In the genomic region with DNA sequence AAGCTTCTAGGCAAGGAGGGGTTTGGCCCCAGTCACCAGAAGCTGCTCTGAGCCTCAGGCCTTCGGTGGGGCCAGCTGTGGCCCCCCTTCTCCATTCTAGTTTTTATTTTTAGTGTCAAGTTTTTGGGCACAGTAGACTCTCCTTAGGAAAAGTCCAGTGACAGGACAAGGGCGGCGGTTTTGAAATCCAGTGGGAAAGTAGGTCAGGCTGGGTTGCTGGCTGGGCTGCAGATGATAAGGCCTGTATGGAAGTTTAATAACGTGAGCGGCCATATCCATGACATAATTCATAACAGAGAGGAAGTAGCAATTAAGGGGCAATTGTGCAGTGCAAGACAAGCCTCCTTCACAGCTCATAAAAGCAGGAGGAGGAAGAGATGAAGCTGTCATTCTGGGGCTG, we compare ENCODE assay signal across 37 cellular contexts.
"Had no signal": no experiment of that assay in that cellular context is flagged by ENCODE, and none has a peak within 500 bp of the region (broad histone marks: within the 10 kb centered on the region; RNA-seq: fewer than 3 reads in every experiment).

No MANE protein-coding gene starts in this region.

- H3K36me3 ChIP-seq: brain microvascular endothelial cell, esophagus squamous epithelium, gastroesophageal sphincter had no signal

- H3K27ac Mint-ChIP-seq: activated CD4-positive, alpha-beta memory T cell treated with anti-CD3 and anti-CD28 coated beads for 36 hours; activated CD4-positive, alpha-beta T cell treated with anti-CD3 and anti-CD28 coated beads for 36 hours; activated CD4-positive, alpha-beta T cell treated with anti-CD3 and anti-CD28 coated beads, Interleukin-2, amount 10 ng/mL, durations not matched to agents 24 days and 14 days; activated CD8-positive, alpha-beta memory T cell treated with anti-CD3 and anti-CD28 coated beads, Interleukin-2, amount 10 ng/mL, durations not matched to agents 7 days and 5 days; activated CD8-positive, alpha-beta T cell treated with anti-CD3 and anti-CD28 coated beads, Interleukin-2, amount 10 ng/mL, durations not matched to agents 7 days and 5 days; activated naive CD4-positive, alpha-beta T cell treated with anti-CD3 and anti-CD28 coated beads, Interleukin-2, amount 10 ng/mL, durations not matched to agents 7 days and 5 days; activated naive CD4-positive, alpha-beta T cell treated with anti-CD3 and anti-CD28 coated beads, Interleukin-2, amount 50 U/mL, for 72 hours; activated naive CD8-positive, alpha-beta T cell treated with anti-CD3 and anti-CD28 coated beads, Interleukin-2, amount 10 ng/mL, durations not matched to agents 7 days and 5 days; activated T-helper 1 cell treated with anti-CD3 and anti-CD28 coated beads, Interleukin-12 subunit alpha, Interleukin-12 subunit beta, Interleukin-2, Interleukin-4 antibody, amounts not matched to agents 30 ng/mL and 10 ng/mL and 1 ng/mL, durations not matched to agents 14 hours and 24 hours and 36 hours; activated T-helper 2 cell treated with anti-CD3 and anti-CD28 coated beads, Interferon-gamma antibody, Interleukin-2, Interleukin-4, amounts not matched to agents 10 μg/mL and 5 μg/mL and 100 μg/mL, durations not matched to agents 14 hours and 24 hours and 36 hours; effector memory CD8-positive, alpha-beta T cell; T-helper 17 cell; T-helper 2 cell treated with Interferon-gamma antibody and Interleukin-4, amounts not matched to agents 5 μg/mL and 100 μg/mL, for 36 hours had no signal

- DNase-seq: activated CD4-positive, alpha-beta memory T cell treated with anti-CD3 and anti-CD28 coated beads for 36 hours; activated CD4-positive, alpha-beta T cell treated with anti-CD3 and anti-CD28 coated beads for 36 hours; activated CD4-positive, alpha-beta T cell treated with anti-CD3 and anti-CD28 coated beads, Interleukin-2, amount 10 ng/mL, durations not matched to agents 24 days and 14 days; activated CD4-positive, CD25-positive, alpha-beta regulatory T cell; activated CD4-positive, CD25-positive, alpha-beta regulatory T cell treated with anti-CD3 and anti-CD28 coated beads, Interleukin-2, amount 50 U/mL, for 72 hours; activated CD8-positive, alpha-beta memory T cell treated with anti-CD3 and anti-CD28 coated beads, Interleukin-2, amount 10 ng/mL, durations not matched to agents 7 days and 5 days; activated CD8-positive, alpha-beta memory T cell treated with anti-CD3 and anti-CD28 coated beads, Interleukin-2, amount 50 U/mL, for 4 hours; activated CD8-positive, alpha-beta T cell treated with anti-CD3 and anti-CD28 coated beads, Interleukin-2, amount 10 ng/mL, durations not matched to agents 7 days and 5 days; activated gamma-delta T cell; activated naive CD4-positive, alpha-beta T cell; activated naive CD4-positive, alpha-beta T cell treated with anti-CD3 and anti-CD28 coated beads, Interleukin-2, amount 10 ng/mL, durations not matched to agents 7 days and 5 days; activated naive CD8-positive, alpha-beta T cell treated with anti-CD3 and anti-CD28 coated beads, Interleukin-2, amount 10 ng/mL, durations not matched to agents 7 days and 5 days; activated T-cell treated with anti-CD3 and anti-CD28 coated beads, Interleukin-2, amount 50 U/mL, for 1 hour; activated T-cell treated with anti-CD3 and anti-CD28 coated beads, Interleukin-2, amount 50 U/mL, for 48 hours; amniotic stem cell; anterior cingulate cortex; brain microvascular endothelial cell; caudate nucleus; cortex of kidney; dermis blood vessel endothelial cell; effector CD4-positive, alpha-beta T cell; effector memory CD8-positive, alpha-beta T cell; esophagus squamous epithelium; foreskin melanocyte; T-helper 1 cell; T-helper 17 cell; T1000 had no signal

- H3K27me3 ChIP-seq: brain microvascular endothelial cell, esophagus squamous epithelium, gastroesophageal sphincter had no signal

- H3K36me3 Mint-ChIP-seq: activated CD4-positive, alpha-beta memory T cell treated with anti-CD3 and anti-CD28 coated beads for 36 hours; activated naive CD4-positive, alpha-beta T cell treated with anti-CD3 and anti-CD28 coated beads, Interleukin-2, amount 10 ng/mL, durations not matched to agents 7 days and 5 days had no signal

- H3K27me3 Mint-ChIP-seq: activated CD4-positive, alpha-beta memory T cell treated with anti-CD3 and anti-CD28 coated beads for 36 hours; activated CD4-positive, alpha-beta T cell treated with anti-CD3 and anti-CD28 coated beads for 36 hours; activated CD4-positive, alpha-beta T cell treated with anti-CD3 and anti-CD28 coated beads, Interleukin-2, amount 10 ng/mL, durations not matched to agents 24 days and 14 days; activated CD8-positive, alpha-beta memory T cell treated with anti-CD3 and anti-CD28 coated beads, Interleukin-2, amount 10 ng/mL, durations not matched to agents 7 days and 5 days; activated naive CD4-positive, alpha-beta T cell treated with anti-CD3 and anti-CD28 coated beads, Interleukin-2, amount 10 ng/mL, durations not matched to agents 7 days and 5 days; activated naive CD8-positive, alpha-beta T cell treated with anti-CD3 and anti-CD28 coated beads, Interleukin-2, amount 10 ng/mL, durations not matched to agents 7 days and 5 days; effector memory CD8-positive, alpha-beta T cell; T-helper 17 cell had no signal

- H3K27ac ChIP-seq: brain microvascular endothelial cell, epithelial cell of prostate, esophagus squamous epithelium, gastroesophageal sphincter had no signal

- FAIRE-seq: astrocyte, bronchial epithelial cell, colon, endothelial cell of umbilical vein had no signal

- H3K4me1 ChIP-seq: esophagus squamous epithelium, gastroesophageal sphincter had no signal

- H3K4me1 Mint-ChIP-seq: activated CD4-positive, alpha-beta T cell treated with anti-CD3 and anti-CD28 coated beads for 36 hours; activated CD4-positive, alpha-beta T cell treated with anti-CD3 and anti-CD28 coated beads, Interleukin-2, amount 10 ng/mL, durations not matched to agents 24 days and 14 days; activated CD8-positive, alpha-beta memory T cell treated with anti-CD3 and anti-CD28 coated beads, Interleukin-2, amount 10 ng/mL, durations not matched to agents 7 days and 5 days; activated naive CD4-positive, alpha-beta T cell treated with anti-CD3 and anti-CD28 coated beads, Interleukin-2, amount 10 ng/mL, durations not matched to agents 7 days and 5 days; activated naive CD8-positive, alpha-beta T cell treated with anti-CD3 and anti-CD28 coated beads, Interleukin-2, amount 10 ng/mL, durations not matched to agents 7 days and 5 days; T-helper 17 cell had no signal

- H3K4me3 ChIP-seq: esophagus squamous epithelium, gastroesophageal sphincter had no signal

- ATAC-seq: activated CD4-positive, alpha-beta T cell treated with anti-CD3 and anti-CD28 coated beads for 36 hours; activated CD8-positive, alpha-beta memory T cell treated with anti-CD3 and anti-CD28 coated beads, Interleukin-2, amount 10 ng/mL, durations not matched to agents 7 days and 5 days; activated CD8-positive, alpha-beta T cell treated with anti-CD3 and anti-CD28 coated beads, Interleukin-2, amount 10 ng/mL, durations not matched to agents 7 days and 5 days; activated naive CD4-positive, alpha-beta T cell treated with anti-CD3 and anti-CD28 coated beads, Interleukin-2, amount 50 U/mL, for 72 hours; effector memory CD8-positive, alpha-beta T cell; gastroesophageal sphincter; T-helper 17 cell had no signal

- H3K4me3 Mint-ChIP-seq: activated CD4-positive, alpha-beta memory T cell treated with anti-CD3 and anti-CD28 coated beads for 36 hours; activated CD4-positive, alpha-beta T cell treated with anti-CD3 and anti-CD28 coated beads for 36 hours; activated CD4-positive, alpha-beta T cell treated with anti-CD3 and anti-CD28 coated beads, Interleukin-2, amount 10 ng/mL, durations not matched to agents 24 days and 14 days; activated CD8-positive, alpha-beta memory T cell treated with anti-CD3 and anti-CD28 coated beads, Interleukin-2, amount 10 ng/mL, durations not matched to agents 7 days and 5 days; activated CD8-positive, alpha-beta T cell treated with anti-CD3 and anti-CD28 coated beads, Interleukin-2, amount 10 ng/mL, durations not matched to agents 7 days and 5 days; activated naive CD4-positive, alpha-beta T cell treated with anti-CD3 and anti-CD28 coated beads, Interleukin-2, amount 10 ng/mL, durations not matched to agents 7 days and 5 days; activated naive CD8-positive, alpha-beta T cell treated with anti-CD3 and anti-CD28 coated beads, Interleukin-2, amount 10 ng/mL, durations not matched to agents 7 days and 5 days; activated T-helper 1 cell treated with anti-CD3 and anti-CD28 coated beads, Interleukin-12 subunit alpha, Interleukin-12 subunit beta, Interleukin-2, Interleukin-4 antibody, amounts not matched to agents 30 ng/mL and 10 ng/mL and 1 ng/mL, durations not matched to agents 14 hours and 24 hours and 36 hours; effector memory CD8-positive, alpha-beta T cell; T-helper 17 cell; T-helper 2 cell treated with Interferon-gamma antibody and Interleukin-4, amounts not matched to agents 5 μg/mL and 100 μg/mL, for 36 hours had no signal
